14 cellular contexts compared by ENCODE assay signal in the genomic region with DNA sequence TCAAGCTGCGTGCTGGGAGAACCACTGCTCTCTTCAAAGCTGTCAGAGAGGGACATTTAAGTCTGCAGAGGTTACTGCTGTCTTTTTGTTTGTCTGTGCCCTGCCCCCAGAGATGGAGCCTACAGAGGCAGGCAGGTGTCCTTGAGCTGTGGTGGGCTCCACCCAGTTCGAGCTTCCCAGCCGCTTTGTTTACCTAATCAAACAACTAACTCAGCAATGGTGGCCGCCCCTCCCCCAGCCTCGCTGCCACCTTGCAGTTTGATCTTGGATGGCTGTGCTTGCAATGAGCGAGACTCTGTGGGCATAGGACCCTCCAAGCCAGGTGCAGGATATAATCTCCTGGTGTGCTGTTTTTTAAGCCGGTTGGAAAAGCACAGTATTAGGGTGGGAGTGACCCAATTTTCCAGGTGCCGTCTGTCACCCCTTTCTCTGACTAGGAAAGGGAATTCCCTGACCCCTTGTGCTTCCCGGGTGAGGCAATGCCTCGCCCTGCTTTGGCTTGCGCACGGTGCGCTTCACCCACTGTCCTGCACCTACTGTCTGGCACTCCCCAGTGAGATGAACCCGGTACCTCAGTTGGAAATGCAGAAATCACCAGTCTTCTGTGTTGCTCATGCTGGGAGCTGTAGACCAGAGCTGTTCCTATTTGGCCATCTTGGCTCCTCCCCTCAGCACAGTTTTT. TPM values are rescaled to one million over a fixed set of nuclear protein-coding genes. Genes with fewer than 3 reads are reported as not detected.
"Had no signal": no experiment of that assay in that cellular context is flagged by ENCODE, and none has a peak within 500 bp of the region (broad histone marks: within the 10 kb centered on the region; RNA-seq: fewer than 3 reads in every experiment).

No MANE protein-coding gene starts in this region.

RNA-seq across cellular contexts. Expression of a gene that starts 6.5 kb away (rescaled TPM):
- total RNA-seq: activated CD4-positive, alpha-beta memory T cell treated with anti-CD3 and anti-CD28 coated beads, Interleukin-2, amount 10 ng/mL, durations not matched to agents 7 days and 5 days; activated CD4-positive, alpha-beta T cell treated with anti-CD3 and anti-CD28 coated beads for 36 hours; activated CD4-positive, alpha-beta T cell treated with anti-CD3 and anti-CD28 coated beads, Interleukin-2, amount 10 ng/mL, durations not matched to agents 7 days and 5 days; activated CD8-positive, alpha-beta memory T cell treated with anti-CD3 and anti-CD28 coated beads, Interleukin-2, amount 10 ng/mL, durations not matched to agents 7 days and 5 days; activated CD8-positive, alpha-beta T cell treated with anti-CD3 and anti-CD28 coated beads, Interleukin-2, amount 10 ng/mL, durations not matched to agents 7 days and 5 days; activated naive CD8-positive, alpha-beta T cell treated with anti-CD3 and anti-CD28 coated beads, Interleukin-2, amount 10 ng/mL, durations not matched to agents 7 days and 5 days; activated T-helper 2 cell treated with anti-CD3 and anti-CD28 coated beads, Interferon-gamma antibody, Interleukin-2, Interleukin-4, amounts not matched to agents 10 μg/mL and 5 μg/mL and 100 μg/mL, durations not matched to agents 14 hours and 24 hours and 36 hours; ascending aorta; bronchial epithelial cell; cardiac muscle cell; T-helper 1 cell treated with Interleukin-12 subunit alpha and Interleukin-12 subunit beta and Interleukin-4 antibody, amounts not matched to agents 30 ng/mL and 1 ng/mL, for 36 hours; T-helper 17 cell; T-helper 2 cell treated with Interferon-gamma antibody and Interleukin-4, amounts not matched to agents 100 ng/mL and 5 ng/mL, for 36 hours had no signal
- polyA plus RNA-seq: adipose tissue, cardiac muscle cell had no signal
